ENCODE assay signal across 21 cellular contexts in the genomic region with DNA sequence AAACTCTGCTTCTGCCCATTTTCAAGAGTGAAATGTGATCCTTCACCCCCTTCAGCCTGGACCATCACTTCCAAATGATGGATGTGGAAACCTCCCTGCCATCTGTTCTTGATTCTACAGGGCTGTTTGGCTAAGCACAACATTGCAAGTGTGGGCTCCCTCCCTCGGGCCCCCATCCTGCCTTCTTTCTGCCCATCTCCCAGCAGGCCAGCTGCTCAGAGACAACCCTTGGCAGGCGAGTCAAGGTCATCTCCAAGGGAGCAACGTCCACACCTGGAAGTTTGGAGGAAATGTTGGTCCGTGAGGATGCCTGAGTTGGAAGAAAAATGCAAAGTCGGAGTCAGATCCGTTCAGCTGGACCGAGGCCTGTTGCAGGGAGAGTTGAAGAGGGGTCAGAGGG.
"Had no signal": no experiment of that assay in that cellular context is flagged by ENCODE, and none has a peak within 500 bp of the region (broad histone marks: within the 10 kb centered on the region; RNA-seq: fewer than 3 reads in every experiment).

No MANE protein-coding gene starts in this region.

- H3K4me1 Mint-ChIP-seq: activated B cell treated with CpG ODN at 0.5 μM for 24 hours; activated CD4-positive, alpha-beta T cell treated with anti-CD3 and anti-CD28 coated beads for 36 hours; activated CD8-positive, alpha-beta memory T cell treated with anti-CD3 and anti-CD28 coated beads, Interleukin-2, amount 10 ng/mL, durations not matched to agents 7 days and 5 days; central memory CD8-positive, alpha-beta T cell; nephron; stimulated activated effector memory CD8-positive, alpha-beta T cell treated with anti-CD3 and anti-CD28 coated beads, Interleukin-12 subunit alpha, Interleukin-12 subunit beta, amount 100 ng/mL, for 72 hours had no signal

- H3K27ac Mint-ChIP-seq: activated B cell treated with CpG ODN at 0.5 μM for 24 hours; activated CD4-positive, alpha-beta T cell treated with anti-CD3 and anti-CD28 coated beads for 36 hours; activated CD8-positive, alpha-beta memory T cell treated with anti-CD3 and anti-CD28 coated beads, Interleukin-2, amount 10 ng/mL, durations not matched to agents 7 days and 5 days; activated CD8-positive, alpha-beta T cell treated with anti-CD3 and anti-CD28 coated beads, Interleukin-2, amount 10 ng/mL, durations not matched to agents 7 days and 5 days; activated naive CD4-positive, alpha-beta T cell treated with anti-CD3 and anti-CD28 coated beads, Interleukin-2, amount 50 U/mL, for 72 hours; activated T-cell treated with anti-CD3 and anti-CD28 coated beads, Interleukin-2, amount 50 U/mL, for 72 hours; nephron; progenitor cell of endocrine pancreas; stimulated activated effector memory CD8-positive, alpha-beta T cell treated with anti-CD3 and anti-CD28 coated beads, Interleukin-12 subunit alpha, Interleukin-12 subunit beta, amount 100 ng/mL, for 72 hours; stimulated activated naive CD8-positive, alpha-beta T cell treated with anti-CD3 and anti-CD28 coated beads, Interleukin-15, Interleukin-2, amounts not matched to agents 100 ng/mL and 50 ng/mL, for 24 hours; type B pancreatic cell had no signal

- DNase-seq: activated B cell treated with CpG ODN at 0.5 μM for 24 hours; activated CD4-positive, alpha-beta T cell treated with anti-CD3 and anti-CD28 coated beads for 36 hours; activated CD8-positive, alpha-beta memory T cell treated with anti-CD3 and anti-CD28 coated beads, Interleukin-2, amount 10 ng/mL, durations not matched to agents 7 days and 5 days; activated CD8-positive, alpha-beta T cell treated with anti-CD3 and anti-CD28 coated beads, Interleukin-2, amount 10 ng/mL, durations not matched to agents 7 days and 5 days; activated naive CD4-positive, alpha-beta T cell; activated T-cell treated with anti-CD3 and anti-CD28 coated beads for 4 hours; activated T-cell treated with anti-CD3 and anti-CD28 coated beads, Interleukin-2, amount 50 U/mL, for 72 hours; anterior cingulate cortex; dermis blood vessel endothelial cell; effector CD4-positive, alpha-beta T cell; esophagus squamous epithelium; left ventricle myocardium inferior; mesendoderm; stimulated activated CD4-positive, alpha-beta T cell treated with anti-CD3 and anti-CD28 coated beads, Interleukin-4, amount 100 ng/mL, for 24 hours had no signal

- H3K36me3 Mint-ChIP-seq: stimulated activated effector memory CD8-positive, alpha-beta T cell treated with anti-CD3 and anti-CD28 coated beads, Interleukin-12 subunit alpha, Interleukin-12 subunit beta, amount 100 ng/mL, for 72 hours; type B pancreatic cell had no signal

- H3K27me3 Mint-ChIP-seq: activated CD4-positive, alpha-beta T cell treated with anti-CD3 and anti-CD28 coated beads for 36 hours; central memory CD8-positive, alpha-beta T cell; stimulated activated naive CD8-positive, alpha-beta T cell treated with anti-CD3 and anti-CD28 coated beads, Interleukin-15, Interleukin-2, amounts not matched to agents 100 ng/mL and 50 ng/mL, for 24 hours had no signal

- H3K9me3 Mint-ChIP-seq: stimulated activated effector memory CD8-positive, alpha-beta T cell treated with anti-CD3 and anti-CD28 coated beads, Interleukin-12 subunit alpha, Interleukin-12 subunit beta, amount 100 ng/mL, for 72 hours; stimulated activated naive CD8-positive, alpha-beta T cell treated with anti-CD3 and anti-CD28 coated beads, Interleukin-15, Interleukin-2, amounts not matched to agents 100 ng/mL and 50 ng/mL, for 24 hours had no signal

- H3K4me3 Mint-ChIP-seq: activated B cell treated with CpG ODN at 0.5 μM for 24 hours; activated CD4-positive, alpha-beta T cell treated with anti-CD3 and anti-CD28 coated beads for 36 hours; activated CD8-positive, alpha-beta memory T cell treated with anti-CD3 and anti-CD28 coated beads, Interleukin-2, amount 10 ng/mL, durations not matched to agents 7 days and 5 days; activated CD8-positive, alpha-beta T cell treated with anti-CD3 and anti-CD28 coated beads, Interleukin-2, amount 10 ng/mL, durations not matched to agents 7 days and 5 days; activated T-cell treated with anti-CD3 and anti-CD28 coated beads, Interleukin-2, amount 50 U/mL, for 72 hours; central memory CD8-positive, alpha-beta T cell; nephron; stimulated activated effector memory CD8-positive, alpha-beta T cell treated with anti-CD3 and anti-CD28 coated beads, Interleukin-12 subunit alpha, Interleukin-12 subunit beta, amount 100 ng/mL, for 72 hours; stimulated activated naive CD8-positive, alpha-beta T cell treated with anti-CD3 and anti-CD28 coated beads, Interleukin-15, Interleukin-2, amounts not matched to agents 100 ng/mL and 50 ng/mL, for 24 hours; type B pancreatic cell had no signal
